In the genomic region with DNA sequence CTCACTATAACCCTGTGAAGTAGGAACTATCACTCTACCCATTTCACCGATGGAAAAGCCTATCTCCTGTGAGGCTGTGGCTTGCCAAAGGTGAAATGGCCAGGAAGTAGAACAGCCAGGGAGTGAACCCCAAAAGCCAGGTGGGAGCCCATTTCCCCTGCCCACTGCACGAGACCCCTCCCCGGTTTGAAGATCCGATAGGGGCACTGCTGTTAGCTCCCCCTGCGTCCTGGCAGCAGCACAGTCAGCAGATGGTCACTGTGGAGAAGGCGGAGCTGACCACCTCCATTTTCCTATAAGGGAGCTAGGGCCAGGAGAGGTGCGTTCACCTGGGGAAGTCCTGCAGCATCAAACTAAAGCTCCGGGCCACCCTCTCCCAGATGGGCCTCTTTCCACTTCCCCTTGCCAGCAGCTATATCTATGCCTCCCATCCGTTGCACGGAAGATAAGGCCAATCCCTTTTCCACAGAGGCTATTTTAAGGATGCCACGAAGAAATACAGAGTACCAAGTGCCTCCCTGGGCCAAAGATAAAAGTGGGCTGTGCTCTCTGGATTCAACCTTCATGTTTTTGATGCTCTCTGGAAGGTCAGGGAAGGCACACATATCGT, we compare ENCODE assay signal across 1 cellular context.
TF ChIP-seq lines count a peak whose summit lies in the region.

No MANE protein-coding gene starts in this region.

TF ChIP-seq in GM23338, 12 proteins besides CTCF, POLR2A, EP300 and RAD21 (continued from another document):
- TF ChIP-seq, protein P1, sequence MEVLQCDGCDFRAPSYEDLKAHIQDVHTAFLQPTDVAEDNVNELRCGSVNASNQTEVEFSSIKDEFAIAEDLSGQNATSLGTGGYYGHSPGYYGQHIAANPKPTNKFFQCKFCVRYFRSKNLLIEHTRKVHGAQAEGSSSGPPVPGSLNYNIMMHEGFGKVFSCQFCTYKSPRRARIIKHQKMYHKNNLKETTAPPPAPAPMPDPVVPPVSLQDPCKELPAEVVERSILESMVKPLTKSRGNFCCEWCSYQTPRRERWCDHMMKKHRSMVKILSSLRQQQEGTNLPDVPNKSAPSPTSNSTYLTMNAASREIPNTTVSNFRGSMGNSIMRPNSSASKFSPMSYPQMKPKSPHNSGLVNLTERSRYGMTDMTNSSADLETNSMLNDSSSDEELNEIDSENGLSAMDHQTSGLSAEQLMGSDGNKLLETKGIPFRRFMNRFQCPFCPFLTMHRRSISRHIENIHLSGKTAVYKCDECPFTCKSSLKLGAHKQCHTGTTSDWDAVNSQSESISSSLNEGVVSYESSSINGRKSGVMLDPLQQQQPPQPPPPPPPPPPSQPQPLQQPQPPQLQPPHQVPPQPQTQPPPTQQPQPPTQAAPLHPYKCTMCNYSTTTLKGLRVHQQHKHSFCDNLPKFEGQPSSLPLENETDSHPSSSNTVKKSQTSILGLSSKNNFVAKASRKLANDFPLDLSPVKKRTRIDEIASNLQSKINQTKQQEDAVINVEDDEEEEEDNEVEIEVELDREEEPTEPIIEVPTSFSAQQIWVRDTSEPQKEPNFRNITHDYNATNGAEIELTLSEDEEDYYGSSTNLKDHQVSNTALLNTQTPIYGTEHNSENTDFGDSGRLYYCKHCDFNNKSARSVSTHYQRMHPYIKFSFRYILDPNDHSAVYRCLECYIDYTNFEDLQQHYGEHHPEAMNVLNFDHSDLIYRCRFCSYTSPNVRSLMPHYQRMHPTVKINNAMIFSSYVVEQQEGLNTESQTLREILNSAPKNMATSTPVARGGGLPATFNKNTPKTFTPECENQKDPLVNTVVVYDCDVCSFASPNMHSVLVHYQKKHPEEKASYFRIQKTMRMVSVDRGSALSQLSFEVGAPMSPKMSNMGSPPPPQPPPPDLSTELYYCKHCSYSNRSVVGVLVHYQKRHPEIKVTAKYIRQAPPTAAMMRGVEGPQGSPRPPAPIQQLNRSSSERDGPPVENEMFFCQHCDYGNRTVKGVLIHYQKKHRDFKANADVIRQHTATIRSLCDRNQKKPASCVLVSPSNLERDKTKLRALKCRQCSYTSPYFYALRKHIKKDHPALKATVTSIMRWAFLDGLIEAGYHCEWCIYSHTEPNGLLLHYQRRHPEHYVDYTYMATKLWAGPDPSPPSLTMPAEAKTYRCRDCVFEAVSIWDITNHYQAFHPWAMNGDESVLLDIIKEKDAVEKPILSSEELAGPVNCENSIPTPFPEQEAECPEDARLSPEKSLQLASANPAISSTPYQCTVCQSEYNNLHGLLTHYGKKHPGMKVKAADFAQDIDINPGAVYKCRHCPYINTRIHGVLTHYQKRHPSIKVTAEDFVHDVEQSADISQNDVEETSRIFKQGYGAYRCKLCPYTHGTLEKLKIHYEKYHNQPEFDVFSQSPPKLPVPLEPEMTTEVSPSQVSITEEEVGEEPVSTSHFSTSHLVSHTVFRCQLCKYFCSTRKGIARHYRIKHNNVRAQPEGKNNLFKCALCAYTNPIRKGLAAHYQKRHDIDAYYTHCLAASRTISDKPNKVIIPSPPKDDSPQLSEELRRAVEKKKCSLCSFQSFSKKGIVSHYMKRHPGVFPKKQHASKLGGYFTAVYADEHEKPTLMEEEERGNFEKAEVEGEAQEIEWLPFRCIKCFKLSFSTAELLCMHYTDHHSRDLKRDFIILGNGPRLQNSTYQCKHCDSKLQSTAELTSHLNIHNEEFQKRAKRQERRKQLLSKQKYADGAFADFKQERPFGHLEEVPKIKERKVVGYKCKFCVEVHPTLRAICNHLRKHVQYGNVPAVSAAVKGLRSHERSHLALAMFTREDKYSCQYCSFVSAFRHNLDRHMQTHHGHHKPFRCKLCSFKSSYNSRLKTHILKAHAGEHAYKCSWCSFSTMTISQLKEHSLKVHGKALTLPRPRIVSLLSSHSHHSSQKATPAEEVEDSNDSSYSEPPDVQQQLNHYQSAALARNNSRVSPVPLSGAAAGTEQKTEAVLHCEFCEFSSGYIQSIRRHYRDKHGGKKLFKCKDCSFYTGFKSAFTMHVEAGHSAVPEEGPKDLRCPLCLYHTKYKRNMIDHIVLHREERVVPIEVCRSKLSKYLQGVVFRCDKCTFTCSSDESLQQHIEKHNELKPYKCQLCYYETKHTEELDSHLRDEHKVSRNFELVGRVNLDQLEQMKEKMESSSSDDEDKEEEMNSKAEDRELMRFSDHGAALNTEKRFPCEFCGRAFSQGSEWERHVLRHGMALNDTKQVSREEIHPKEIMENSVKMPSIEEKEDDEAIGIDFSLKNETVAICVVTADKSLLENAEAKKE (CRISPR knock-in tag; IDR thresholded peaks at IDR 0.05): no peak
TF ChIP-seq in GM23338: peak in this region for 0.
